Comparison of ENCODE assay signal across 15 cellular contexts in the genomic region with DNA sequence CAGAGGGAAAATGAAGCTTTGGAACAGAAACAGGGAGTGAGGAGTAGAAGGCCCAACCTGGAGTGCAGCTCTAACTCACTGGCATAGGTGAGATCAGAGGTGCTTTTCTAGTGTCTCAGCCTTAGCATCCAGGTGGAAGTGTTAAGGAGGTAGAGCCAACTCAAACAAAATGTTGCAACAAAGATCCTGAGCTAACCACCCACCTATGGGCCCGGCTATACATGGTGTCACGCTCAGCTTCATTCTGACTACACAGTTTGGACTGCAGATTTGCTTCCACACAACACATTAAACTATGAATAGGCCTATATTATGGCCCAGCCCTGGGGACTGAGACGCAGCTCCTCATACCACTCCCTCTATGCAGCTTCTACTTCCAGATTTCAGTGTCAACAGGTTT. TPM values are rescaled to one million over a fixed set of nuclear protein-coding genes. Genes with fewer than 3 reads are reported as not detected.
DNase-seq lines count a peak whose midpoint lies in the region; ATAC-seq and TF ChIP-seq lines count a peak whose summit lies in the region.
"Had no signal": no experiment of that assay in that cellular context is flagged by ENCODE, and none has a peak within 500 bp of the region (broad histone marks: within the 10 kb centered on the region; RNA-seq: fewer than 3 reads in every experiment).

No MANE protein-coding gene starts in this region.

- intact Hi-C loops in mammary epithelial cell (cut with micrococcal nuclease): no loop called here
- intact Hi-C loops in left lung (cut with DNase I): no loop called here

- no peaks in the 10 kb centered on the region for H3K4me1 ChIP-seq in mammary epithelial cell (ENCODE audit: insufficient read depth, low read length)
- H3K4me1 ChIP-seq in left lung: no peaks in the 10 kb centered on the region
- H3K4me1 ChIP-seq: BE2C, Caco-2, HAP-1 had no signal

- H3K4me2 ChIP-seq in mammary epithelial cell (ENCODE audit: insufficient read depth, low read depth, low read length): no peak overlapping the region

- no peaks in the 10 kb centered on the region for H3K9me3 ChIP-seq in mammary epithelial cell (replicated peaks; ENCODE audit: insufficient read depth, low read length)
- H3K9me3 ChIP-seq in left lung: no peaks in the 10 kb centered on the region
- H3K9me3 ChIP-seq: BE2C, Caco-2, HAP-1 had no signal

- no peak overlapping the region for H3K27ac ChIP-seq in mammary epithelial cell (ENCODE audit: insufficient read depth, low read depth, low read length)
- peak overlapping the region; percentile 29 for H3K27ac ChIP-seq in epithelial cell of prostate
- H3K27ac ChIP-seq in left lung: no peak overlapping the region
- H3K27ac ChIP-seq: GM23248 had no signal

- no peaks in the 10 kb centered on the region for H3K79me2 ChIP-seq in mammary epithelial cell (ENCODE audit: insufficient read depth, low read length)

- BruUV-seq in mammary epithelial cell (replicated peaks; lab: Mats Ljungman, UMichigan): no TSS peak

- H3K27me3 ChIP-seq in mammary epithelial cell (ENCODE audit: insufficient read depth, low read length) (no peaks in the 10 kb centered on the region), left lung (no peaks in the 10 kb centered on the region)
- H3K27me3 ChIP-seq: BE2C had no signal

- peak; percentile 64 for DNase-seq in mammary epithelial cell
- DNase-seq in epithelial cell of prostate (ENCODE audit: low read depth, low spot score): peak; percentile 46
- no peak for DNase-seq in left lung
- DNase-seq in DMS153 (lab: John Stamatoyannopoulos, UW): no peak
- no peak for DNase-seq in T1000 (lab: John Stamatoyannopoulos, UW)
- DNase-seq: ACHN; BE2C; Caco-2; CD4-positive, alpha-beta T cell; DMS79 treated with DMSO at 0.1 percent for 48 hours; GF-D8; GM23248 had no signal

- no peaks in the 10 kb centered on the region for H4K20me1 ChIP-seq in mammary epithelial cell (ENCODE audit: insufficient read depth, low read length)

- WGBS in mammary epithelial cell (ENCODE audit: low coverage, missing lambda C conversion rate): 69% methylated on average over 3 of the region's 3 CpGs

- H2AFZ ChIP-seq in mammary epithelial cell (ENCODE audit: low read depth, low read length): no peak overlapping the region
- H2AFZ ChIP-seq: GM23248 had no signal

- no peak for TF ChIP-seq CTCF in mammary epithelial cell (conservative IDR thresholded peaks at IDR 0.05 in 1 of 2, IDR thresholded peaks at IDR 0.05 in 1 of 2; ENCODE audit: extremely low read depth in 1 of 2, insufficient read depth in 1 of 2, low read depth in 1 of 2, low read length in 2 of 2)
- no peak for TF ChIP-seq CTCF in left lung (IDR thresholded peaks at IDR 0.05)

- ATAC-seq in left lung (peak; percentile 57), GM19023 (IDR thresholded peaks at IDR 0.05; ENCODE audit: unreplicated experiment) (no peak)

- no peak overlapping the region for H3K9ac ChIP-seq in mammary epithelial cell (ENCODE audit: insufficient read depth, low read length)
- H3K9ac ChIP-seq: GM23248 had no signal

- CTCF ChIA-PET in mammary epithelial cell (lab: Charles Lee; ENCODE audit: low non-redundant PET): no interaction called here

- no peak overlapping the region for H3K4me3 ChIP-seq in mammary epithelial cell (replicated peaks in 1 of 3; ENCODE audit: insufficient read depth in 1 of 3, low read depth in 2 of 3, low read length in 3 of 3)
- H3K4me3 ChIP-seq in left lung: no peak overlapping the region
- H3K4me3 ChIP-seq: GM23248, HAP-1 had no signal

- H3K36me3 ChIP-seq in mammary epithelial cell (ENCODE audit: insufficient read depth, low read length) (no peaks in the 10 kb centered on the region), left lung (no peaks in the 10 kb centered on the region)
- H3K36me3 ChIP-seq: BE2C, HAP-1 had no signal

- in situ Hi-C loops in mammary epithelial cell (cut with MboI; ENCODE audit: low sequenced_read_pairs in 2 of 2): no loop called here

- dilution Hi-C loops in mammary epithelial cell (cut with HindIII; ENCODE audit: low sequenced_read_pairs): no loop called here

RNA-seq across cellular contexts. Expression of gene C5orf63, which starts 9.0 kb away (rescaled TPM):
- total RNA-seq in mammary epithelial cell (1 to 10 TPM; 4.0 to 9.4 TPM), left lung (1 to 10 TPM; 7.4 to 8.4 TPM)
- polyA plus RNA-seq in mammary epithelial cell: 4.4 TPM
- 18.9 TPM for polyA minus RNA-seq in mammary epithelial cell
- total RNA-seq: H4 had no signal

RNA-seq across cellular contexts. Expression of gene MARCHF3, which starts 33.9 kb away (rescaled TPM):
- 1 to 10 TPM; 4.0 to 5.0 TPM for total RNA-seq in mammary epithelial cell
- polyA plus RNA-seq in mammary epithelial cell: 6.2 TPM
- polyA minus RNA-seq in mammary epithelial cell: 5.7 TPM
- total RNA-seq in left lung: 1 to 10 TPM; 3.4 to 8.7 TPM

Comparison
In these comparisons a context has a peak if more than half of its experiments do, and no peak if none do; other contexts are left out.
1. DNase-seq: peak in mammary epithelial cell (single experiment) and epithelial cell of prostate (single experiment); none in left lung (0 of 2), DMS153 (single experiment) and T1000 (single experiment).